20 cellular contexts compared by ENCODE assay signal in genomic region chr4:148778980-148779675, GRCh38.
DNase-seq lines count a peak whose midpoint lies in the region; ATAC-seq, FAIRE-seq and TF ChIP-seq lines count a peak whose summit lies in the region.
"Had no signal": no experiment of that assay in that cellular context is flagged by ENCODE, and none has a peak within 500 bp of the region (broad histone marks: within the 10 kb centered on the region; RNA-seq: fewer than 3 reads in every experiment).

No MANE protein-coding gene starts in this region.

- H2BK5ac ChIP-seq in trophoblast cell (ENCODE audit: low read depth, low read length, poor library complexity) = no peak overlapping the region

- no CpG with 5 or more reads among the region's 5 CpGs for WGBS in trophoblast cell (ENCODE audit: extremely low coverage, insufficient coverage, insufficient read length)

- peaks cover 0 to 7% of the 10 kb centered on the region in 2 experiments for H3K4me1 ChIP-seq in trophoblast cell (ENCODE audit: control insufficient read depth in 1 of 2, insufficient read depth in 2 of 2, low read length in 2 of 2)

- H3K36me3 ChIP-seq in trophoblast cell (ENCODE audit: control insufficient read depth in 1 of 2, insufficient read depth in 2 of 2, low read length in 2 of 2) = no peaks in the 10 kb centered on the region

- peak; percentile 45 for DNase-seq in ELR (ENCODE audit: low read depth)
- DNase-seq in RCC 7860 (ENCODE audit: low spot score) = peak; percentile 7
- DNase-seq in epithelial cell of esophagus (ENCODE audit: low read depth) = peak; percentile 29
- DNase-seq in trophoblast cell = peak; percentile 54 to 75
- no peak for DNase-seq in frontal cortex (ENCODE audit: low spot score in 2 of 2)
- DNase-seq: CD4-positive, CD25-positive, alpha-beta regulatory T cell; DMS153; GF-D8; NCI-H1417; NCI-H187 treated with DMSO at 0.1 percent for 48 hours; NCI-H2227 treated with DMSO at 0.1 percent for 48 hours; NCI-H524 treated with DMSO at 0.1 percent for 48 hours; PC-9 had no signal

- H3K4ac ChIP-seq in trophoblast cell (ENCODE audit: low read depth, low read length) = no peak overlapping the region

- no peaks in the 10 kb centered on the region for H3K27me3 ChIP-seq in trophoblast cell (ENCODE audit: insufficient read depth, low read length)

- FAIRE-seq in RCC 7860 (lab: Jason Lieb, UNC) (no peak), frontal cortex (lab: Jason Lieb, UNC) (no peak)
- FAIRE-seq: GM19239, K562 had no signal

- no peak overlapping the region for H4K12ac ChIP-seq in trophoblast cell (ENCODE audit: low read depth, low read length)

- H3K4me3 ChIP-seq in epithelial cell of esophagus (ENCODE audit: low read length) (no peak overlapping the region), trophoblast cell (ENCODE audit: low read depth, low read length) (no peak overlapping the region)
- H3K4me3 ChIP-seq: GM23338, K562, PC-9 had no signal

- ATAC-seq in GM21619 (IDR thresholded peaks at IDR 0.05; ENCODE audit: unreplicated experiment) (no peak), HG02623 (IDR thresholded peaks at IDR 0.05; ENCODE audit: unreplicated experiment) (no peak), HG03460 (IDR thresholded peaks at IDR 0.05; ENCODE audit: unreplicated experiment) (no peak)
- ATAC-seq: GM23338, HCT116, K562 had no signal

- no peak overlapping the region for H2BK120ac ChIP-seq in trophoblast cell (ENCODE audit: insufficient read depth, low read length, poor library complexity)

- TF ChIP-seq CTCF in epithelial cell of esophagus (IDR thresholded peaks at IDR 0.05; ENCODE audit: insufficient read depth, low read depth, low read length, missing control alignments) = no peak

- no peak overlapping the region for H3K23ac ChIP-seq in trophoblast cell (ENCODE audit: low read length)

- H3K9ac ChIP-seq in trophoblast cell (ENCODE audit: low read length) = no peak overlapping the region

- no peaks in the 10 kb centered on the region for H3K79me2 ChIP-seq in trophoblast cell (ENCODE audit: control insufficient read depth, insufficient read depth, low read length, poor library complexity)

- H3K9me3 ChIP-seq in trophoblast cell (ENCODE audit: insufficient read depth, low read depth, low read length) = no peaks in the 10 kb centered on the region

- no peak overlapping the region for H3K4me2 ChIP-seq in trophoblast cell (ENCODE audit: low read length)
- H3K4me2 ChIP-seq: GM23338, PC-9 had no signal

- H4K91ac ChIP-seq in trophoblast cell (ENCODE audit: low read depth, low read length) = no peak overlapping the region

- H3K14ac ChIP-seq in trophoblast cell (ENCODE audit: low read length) = no peak overlapping the region

- H3K18ac ChIP-seq in trophoblast cell (ENCODE audit: low read length) = no peak overlapping the region

- no peak overlapping the region for H3K27ac ChIP-seq in trophoblast cell (ENCODE audit: low read depth, low read length)
- H3K27ac ChIP-seq: PC-9 had no signal

- H2AFZ ChIP-seq in trophoblast cell (ENCODE audit: insufficient read depth, low read length, poor library complexity) = no peak overlapping the region
- H2AFZ ChIP-seq: GM23338, PC-9 had no signal

- peaks cover 2% of the 10 kb centered on the region for H3K79me1 ChIP-seq in trophoblast cell (ENCODE audit: low read length)

- no peak overlapping the region for H4K8ac ChIP-seq in trophoblast cell (ENCODE audit: low read depth, low read length)

- no peak overlapping the region for H2BK12ac ChIP-seq in trophoblast cell (ENCODE audit: low read length)

- H2AK5ac ChIP-seq in trophoblast cell (ENCODE audit: low read length) = no peak overlapping the region

Comparison
In these comparisons a context has a peak if more than half of its experiments do, and no peak if none do; other contexts are left out.
1. DNase-seq: peak in ELR (single experiment), RCC 7860 (single experiment), epithelial cell of esophagus (single experiment) and trophoblast cell (2 of 2); none in frontal cortex (0 of 2).